In the genomic region with DNA sequence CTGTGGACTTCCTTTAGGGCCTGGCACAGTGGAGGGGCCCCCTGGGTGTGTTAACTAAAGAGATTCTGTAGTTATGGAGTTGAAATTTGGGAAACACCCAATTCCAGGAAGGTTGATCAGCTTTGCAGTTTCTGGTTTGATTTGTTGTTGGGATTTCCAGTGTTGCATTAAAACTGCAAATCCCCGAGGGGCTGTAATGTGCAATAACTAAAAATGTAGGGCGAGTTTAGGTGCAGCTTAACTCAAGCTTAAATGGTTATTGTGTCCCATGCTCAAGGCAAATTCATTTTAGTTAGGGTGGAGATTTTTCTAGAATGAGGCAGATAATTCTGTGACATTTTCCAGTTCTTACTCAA, we compare ENCODE assay signal across 14 cellular contexts.
"Had no signal": no experiment of that assay in that cellular context is flagged by ENCODE, and none has a peak within 500 bp of the region (broad histone marks: within the 10 kb centered on the region; RNA-seq: fewer than 3 reads in every experiment).

No MANE protein-coding gene starts in this region.

- DNase-seq: activated CD4-positive, alpha-beta memory T cell treated with anti-CD3 and anti-CD28 coated beads, Interleukin-2, amount 10 ng/mL, durations not matched to agents 7 days and 5 days; activated CD4-positive, alpha-beta T cell treated with anti-CD3 and anti-CD28 coated beads for 4 hours; activated gamma-delta T cell; activated T-cell treated with anti-CD3 and anti-CD28 coated beads, Interleukin-2, amount 50 U/mL, for 24 hours; effector memory CD8-positive, alpha-beta T cell; glutamatergic neuron; kidney; stimulated activated CD4-positive, alpha-beta T cell treated with anti-CD3 and anti-CD28 coated beads, Interleukin-1b, Interleukin-23, amount 100 ng/mL, for 48 hours; stomach; T-helper 17 cell; uterus had no signal

- H3K9me3 Mint-ChIP-seq: effector memory CD8-positive, alpha-beta T cell had no signal

- H3K27me3 Mint-ChIP-seq: activated CD4-positive, alpha-beta memory T cell treated with anti-CD3 and anti-CD28 coated beads, Interleukin-2, amount 10 ng/mL, durations not matched to agents 7 days and 5 days; activated T-cell treated with anti-CD3 and anti-CD28 coated beads, Interleukin-2, amount 50 U/mL, for 24 hours; brain; effector memory CD8-positive, alpha-beta T cell; T-helper 17 cell had no signal

- H3K27me3 ChIP-seq: stomach, uterus had no signal

- ATAC-seq: activated naive CD4-positive, alpha-beta T cell treated with anti-CD3 and anti-CD28 coated beads, Interleukin-2, amount 50 U/mL, for 72 hours; effector memory CD8-positive, alpha-beta T cell; T-helper 17 cell had no signal

- H3K27ac Mint-ChIP-seq: activated CD4-positive, alpha-beta memory T cell treated with anti-CD3 and anti-CD28 coated beads, Interleukin-2, amount 10 ng/mL, durations not matched to agents 7 days and 5 days; activated naive CD4-positive, alpha-beta T cell treated with anti-CD3 and anti-CD28 coated beads, Interleukin-2, amount 50 U/mL, for 72 hours; activated T-cell treated with anti-CD3 and anti-CD28 coated beads, Interleukin-2, amount 50 U/mL, for 24 hours; T-helper 17 cell had no signal

- H3K4me1 ChIP-seq: uterus had no signal

- H3K4me3 Mint-ChIP-seq: activated CD4-positive, alpha-beta memory T cell treated with anti-CD3 and anti-CD28 coated beads, Interleukin-2, amount 10 ng/mL, durations not matched to agents 7 days and 5 days; activated T-cell treated with anti-CD3 and anti-CD28 coated beads, Interleukin-2, amount 50 U/mL, for 24 hours; brain; effector memory CD8-positive, alpha-beta T cell; neural crest cell; T-helper 17 cell had no signal

- H3K9me3 ChIP-seq: stomach, uterus had no signal

- H3K36me3 ChIP-seq: stomach, uterus had no signal

- H3K27ac ChIP-seq: stomach, uterus had no signal

- H3K4me3 ChIP-seq: stomach, uterus had no signal
